ENCODE assay signal across 2 cellular contexts in genomic region chr10:110069502-110069982, GRCh38.
TF ChIP-seq lines count a peak whose summit lies in the region.

No MANE protein-coding gene starts in this region.

TF ChIP-seq in Ishikawa, 13 proteins besides CTCF, POLR2A, EP300 and RAD21 (continued from another document):
- TF ChIP-seq, protein P1, sequence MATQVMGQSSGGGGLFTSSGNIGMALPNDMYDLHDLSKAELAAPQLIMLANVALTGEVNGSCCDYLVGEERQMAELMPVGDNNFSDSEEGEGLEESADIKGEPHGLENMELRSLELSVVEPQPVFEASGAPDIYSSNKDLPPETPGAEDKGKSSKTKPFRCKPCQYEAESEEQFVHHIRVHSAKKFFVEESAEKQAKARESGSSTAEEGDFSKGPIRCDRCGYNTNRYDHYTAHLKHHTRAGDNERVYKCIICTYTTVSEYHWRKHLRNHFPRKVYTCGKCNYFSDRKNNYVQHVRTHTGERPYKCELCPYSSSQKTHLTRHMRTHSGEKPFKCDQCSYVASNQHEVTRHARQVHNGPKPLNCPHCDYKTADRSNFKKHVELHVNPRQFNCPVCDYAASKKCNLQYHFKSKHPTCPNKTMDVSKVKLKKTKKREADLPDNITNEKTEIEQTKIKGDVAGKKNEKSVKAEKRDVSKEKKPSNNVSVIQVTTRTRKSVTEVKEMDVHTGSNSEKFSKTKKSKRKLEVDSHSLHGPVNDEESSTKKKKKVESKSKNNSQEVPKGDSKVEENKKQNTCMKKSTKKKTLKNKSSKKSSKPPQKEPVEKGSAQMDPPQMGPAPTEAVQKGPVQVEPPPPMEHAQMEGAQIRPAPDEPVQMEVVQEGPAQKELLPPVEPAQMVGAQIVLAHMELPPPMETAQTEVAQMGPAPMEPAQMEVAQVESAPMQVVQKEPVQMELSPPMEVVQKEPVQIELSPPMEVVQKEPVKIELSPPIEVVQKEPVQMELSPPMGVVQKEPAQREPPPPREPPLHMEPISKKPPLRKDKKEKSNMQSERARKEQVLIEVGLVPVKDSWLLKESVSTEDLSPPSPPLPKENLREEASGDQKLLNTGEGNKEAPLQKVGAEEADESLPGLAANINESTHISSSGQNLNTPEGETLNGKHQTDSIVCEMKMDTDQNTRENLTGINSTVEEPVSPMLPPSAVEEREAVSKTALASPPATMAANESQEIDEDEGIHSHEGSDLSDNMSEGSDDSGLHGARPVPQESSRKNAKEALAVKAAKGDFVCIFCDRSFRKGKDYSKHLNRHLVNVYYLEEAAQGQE (IDR thresholded peaks at IDR 0.05; ENCODE audit: low read depth) = no peak
- TF ChIP-seq NFIC (IDR thresholded peaks at IDR 0.05) (peak; percentile 59), TAF1 (IDR thresholded peaks at IDR 0.05; ENCODE audit: low read depth) (no peak)

TF ChIP-seq in GM12878, 131 proteins besides CTCF, POLR2A, EP300 and RAD21 (continued from another document and continues in another):
- TF ChIP-seq SKIL (IDR thresholded peaks at IDR 0.05; ENCODE audit: low read depth, poor library complexity, severe bottlenecking) (peak; percentile 60), YY1 (IDR thresholded peaks at IDR 0.05; ENCODE audit: low read depth, low read length) (no peak), FOS (IDR thresholded peaks at IDR 0.05; ENCODE audit: borderline replicate concordance, extremely low read depth, insufficient read length) (no peak), KLF5 (IDR thresholded peaks at IDR 0.05; ENCODE audit: partially characterized antibody) (no peak), SUPT20H (IDR thresholded peaks at IDR 0.05; ENCODE audit: borderline replicate concordance, control insufficient read depth, low read depth, low read length) (no peak), ZBTB11 (CRISPR knock-in tag; IDR thresholded peaks at IDR 0.05) (no peak), BHLHE40 (IDR thresholded peaks at IDR 0.05; ENCODE audit: borderline replicate concordance in 1 of 2, low read depth in 2 of 2, low read length in 1 of 2) (peak; percentile 66 to 69), SMAD5 (IDR thresholded peaks at IDR 0.05; ENCODE audit: low read depth) (no peak), RFX5 (IDR thresholded peaks at IDR 0.05; ENCODE audit: low read depth, low read length) (no peak), MEF2A (IDR thresholded peaks at IDR 0.05; ENCODE audit: insufficient read depth, low read depth, low read length) (peak; percentile 69), ZNF217 (IDR thresholded peaks at IDR 0.05) (peak; percentile 92), CEBPB (IDR thresholded peaks at IDR 0.05; ENCODE audit: borderline replicate concordance in 1 of 2, low read depth in 2 of 2, low read length in 2 of 2) (no peak), NFIC (IDR thresholded peaks at IDR 0.05; ENCODE audit: low read depth, low read length) (peak; percentile 71; the same call in 1 of the 2 replicates), POLR2AphosphoS5 (IDR thresholded peaks at IDR 0.05; ENCODE audit: low read length) (no peak), ELK1 (IDR thresholded peaks at IDR 0.05; ENCODE audit: low read depth, low read length) (no peak), NFYA (IDR thresholded peaks at IDR 0.05; ENCODE audit: borderline replicate concordance, low read depth, low read length) (no peak), RAD51 (IDR thresholded peaks at IDR 0.05) (peak; percentile 86), SUZ12 (IDR thresholded peaks at IDR 0.05; ENCODE audit: unreplicated experiment) (no peak), HSF1 (IDR thresholded peaks at IDR 0.05; ENCODE audit: low read depth, low read length) (no peak), TCF7 (IDR thresholded peaks at IDR 0.05; ENCODE audit: borderline replicate concordance) (no peak), CBX5 (IDR thresholded peaks at IDR 0.05; ENCODE audit: low read depth) (no peak), PKNOX1 (IDR thresholded peaks at IDR 0.05) (peak; percentile 46; the same call in 1 of the 2 replicates), ZNF384 (IDR thresholded peaks at IDR 0.05; ENCODE audit: borderline replicate concordance, low read depth, low read length) (no peak)
- TF ChIP-seq, protein P2, sequence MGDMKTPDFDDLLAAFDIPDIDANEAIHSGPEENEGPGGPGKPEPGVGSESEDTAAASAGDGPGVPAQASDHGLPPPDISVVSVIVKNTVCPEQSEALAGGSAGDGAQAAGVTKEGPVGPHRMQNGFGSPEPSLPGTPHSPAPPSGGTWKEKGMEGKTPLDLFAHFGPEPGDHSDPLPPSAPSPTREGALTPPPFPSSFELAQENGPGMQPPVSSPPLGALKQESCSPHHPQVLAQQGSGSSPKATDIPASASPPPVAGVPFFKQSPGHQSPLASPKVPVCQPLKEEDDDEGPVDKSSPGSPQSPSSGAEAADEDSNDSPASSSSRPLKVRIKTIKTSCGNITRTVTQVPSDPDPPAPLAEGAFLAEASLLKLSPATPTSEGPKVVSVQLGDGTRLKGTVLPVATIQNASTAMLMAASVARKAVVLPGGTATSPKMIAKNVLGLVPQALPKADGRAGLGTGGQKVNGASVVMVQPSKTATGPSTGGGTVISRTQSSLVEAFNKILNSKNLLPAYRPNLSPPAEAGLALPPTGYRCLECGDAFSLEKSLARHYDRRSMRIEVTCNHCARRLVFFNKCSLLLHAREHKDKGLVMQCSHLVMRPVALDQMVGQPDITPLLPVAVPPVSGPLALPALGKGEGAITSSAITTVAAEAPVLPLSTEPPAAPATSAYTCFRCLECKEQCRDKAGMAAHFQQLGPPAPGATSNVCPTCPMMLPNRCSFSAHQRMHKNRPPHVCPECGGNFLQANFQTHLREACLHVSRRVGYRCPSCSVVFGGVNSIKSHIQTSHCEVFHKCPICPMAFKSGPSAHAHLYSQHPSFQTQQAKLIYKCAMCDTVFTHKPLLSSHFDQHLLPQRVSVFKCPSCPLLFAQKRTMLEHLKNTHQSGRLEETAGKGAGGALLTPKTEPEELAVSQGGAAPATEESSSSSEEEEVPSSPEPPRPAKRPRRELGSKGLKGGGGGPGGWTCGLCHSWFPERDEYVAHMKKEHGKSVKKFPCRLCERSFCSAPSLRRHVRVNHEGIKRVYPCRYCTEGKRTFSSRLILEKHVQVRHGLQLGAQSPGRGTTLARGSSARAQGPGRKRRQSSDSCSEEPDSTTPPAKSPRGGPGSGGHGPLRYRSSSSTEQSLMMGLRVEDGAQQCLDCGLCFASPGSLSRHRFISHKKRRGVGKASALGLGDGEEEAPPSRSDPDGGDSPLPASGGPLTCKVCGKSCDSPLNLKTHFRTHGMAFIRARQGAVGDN (IDR thresholded peaks at IDR 0.05) = peak; percentile 59; the same call in 1 of the 2 replicates
- TF ChIP-seq, protein P3, sequence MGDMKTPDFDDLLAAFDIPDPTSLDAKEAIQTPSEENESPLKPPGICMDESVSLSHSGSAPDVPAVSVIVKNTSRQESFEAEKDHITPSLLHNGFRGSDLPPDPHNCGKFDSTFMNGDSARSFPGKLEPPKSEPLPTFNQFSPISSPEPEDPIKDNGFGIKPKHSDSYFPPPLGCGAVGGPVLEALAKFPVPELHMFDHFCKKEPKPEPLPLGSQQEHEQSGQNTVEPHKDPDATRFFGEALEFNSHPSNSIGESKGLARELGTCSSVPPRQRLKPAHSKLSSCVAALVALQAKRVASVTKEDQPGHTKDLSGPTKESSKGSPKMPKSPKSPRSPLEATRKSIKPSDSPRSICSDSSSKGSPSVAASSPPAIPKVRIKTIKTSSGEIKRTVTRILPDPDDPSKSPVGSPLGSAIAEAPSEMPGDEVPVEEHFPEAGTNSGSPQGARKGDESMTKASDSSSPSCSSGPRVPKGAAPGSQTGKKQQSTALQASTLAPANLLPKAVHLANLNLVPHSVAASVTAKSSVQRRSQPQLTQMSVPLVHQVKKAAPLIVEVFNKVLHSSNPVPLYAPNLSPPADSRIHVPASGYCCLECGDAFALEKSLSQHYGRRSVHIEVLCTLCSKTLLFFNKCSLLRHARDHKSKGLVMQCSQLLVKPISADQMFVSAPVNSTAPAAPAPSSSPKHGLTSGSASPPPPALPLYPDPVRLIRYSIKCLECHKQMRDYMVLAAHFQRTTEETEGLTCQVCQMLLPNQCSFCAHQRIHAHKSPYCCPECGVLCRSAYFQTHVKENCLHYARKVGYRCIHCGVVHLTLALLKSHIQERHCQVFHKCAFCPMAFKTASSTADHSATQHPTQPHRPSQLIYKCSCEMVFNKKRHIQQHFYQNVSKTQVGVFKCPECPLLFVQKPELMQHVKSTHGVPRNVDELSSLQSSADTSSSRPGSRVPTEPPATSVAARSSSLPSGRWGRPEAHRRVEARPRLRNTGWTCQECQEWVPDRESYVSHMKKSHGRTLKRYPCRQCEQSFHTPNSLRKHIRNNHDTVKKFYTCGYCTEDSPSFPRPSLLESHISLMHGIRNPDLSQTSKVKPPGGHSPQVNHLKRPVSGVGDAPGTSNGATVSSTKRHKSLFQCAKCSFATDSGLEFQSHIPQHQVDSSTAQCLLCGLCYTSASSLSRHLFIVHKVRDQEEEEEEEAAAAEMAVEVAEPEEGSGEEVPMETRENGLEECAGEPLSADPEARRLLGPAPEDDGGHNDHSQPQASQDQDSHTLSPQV (IDR thresholded peaks at IDR 0.05) = no peak
- TF ChIP-seq, protein P4, sequence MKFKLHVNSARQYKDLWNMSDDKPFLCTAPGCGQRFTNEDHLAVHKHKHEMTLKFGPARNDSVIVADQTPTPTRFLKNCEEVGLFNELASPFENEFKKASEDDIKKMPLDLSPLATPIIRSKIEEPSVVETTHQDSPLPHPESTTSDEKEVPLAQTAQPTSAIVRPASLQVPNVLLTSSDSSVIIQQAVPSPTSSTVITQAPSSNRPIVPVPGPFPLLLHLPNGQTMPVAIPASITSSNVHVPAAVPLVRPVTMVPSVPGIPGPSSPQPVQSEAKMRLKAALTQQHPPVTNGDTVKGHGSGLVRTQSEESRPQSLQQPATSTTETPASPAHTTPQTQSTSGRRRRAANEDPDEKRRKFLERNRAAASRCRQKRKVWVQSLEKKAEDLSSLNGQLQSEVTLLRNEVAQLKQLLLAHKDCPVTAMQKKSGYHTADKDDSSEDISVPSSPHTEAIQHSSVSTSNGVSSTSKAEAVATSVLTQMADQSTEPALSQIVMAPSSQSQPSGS (IDR thresholded peaks at IDR 0.05; ENCODE audit: low read length) = peak; percentile 38; the same call in 1 of the 2 replicates
